ENCODE assay signal across 8 cellular contexts in genomic region chr19:54463531-54464043, GRCh38.
DNase-seq lines count a peak whose midpoint lies in the region; ATAC-seq lines count a peak whose summit lies in the region.

Gene LENG9, minus strand, starts transcription at chr19:54463778. Its CDS starts 252 bp downstream, at chr19:54463526.

- no peaks in the 10 kb centered on the region for H3K36me3 ChIP-seq in ACC112 (ENCODE audit: insufficient read depth, low read length)

- H3K27ac Mint-ChIP-seq in central memory CD8-positive, alpha-beta T cell (ENCODE audit: low read depth) = peak within 1 kb of the TSS; percentile 88

- no peaks in the 10 kb centered on the region for H3K27me3 ChIP-seq in ACC112 (ENCODE audit: insufficient read depth, low read length)

- DNase-seq in NCI-H2227 (lab: John Stamatoyannopoulos, UW; ENCODE audit: unreplicated experiment) = peak; percentile 89
- peak; percentile 87 for DNase-seq in central memory CD8-positive, alpha-beta T cell (ENCODE audit: low spot score in 2 of 2)
- peak; percentile 98 for DNase-seq in islet precursor cell
- DNase-seq in stimulated activated CD4-positive, alpha-beta T cell treated with anti-CD3 and anti-CD28 coated beads, Interleukin-12 subunit alpha, Interleukin-12 subunit beta, amount 100 ng/mL, for 4 hours = peak; percentile 93

- H3K79me2 ChIP-seq in ACC112 (ENCODE audit: control insufficient read depth, insufficient read depth, low read length, unreplicated experiment) = peaks cover 10% of the 10 kb centered on the region

- H3K9me3 Mint-ChIP-seq in central memory CD8-positive, alpha-beta T cell = no peaks in the 10 kb centered on the region

- peaks cover 4% of the 10 kb centered on the region for H3K27me3 Mint-ChIP-seq in central memory CD8-positive, alpha-beta T cell

- H2AFZ ChIP-seq in ACC112 (ENCODE audit: low read length, unreplicated experiment) = peak within 1 kb of the TSS; percentile 78

- peaks cover 42% of the 10 kb centered on the region for H3K4me1 Mint-ChIP-seq in central memory CD8-positive, alpha-beta T cell

- ATAC-seq in GM18873 (IDR thresholded peaks at IDR 0.05; ENCODE audit: low FRiP score, unreplicated experiment) (peak; percentile 55), HG03108 (IDR thresholded peaks at IDR 0.05; ENCODE audit: unreplicated experiment) (peak; percentile 42)
- ATAC-seq in activated CD4-positive, CD25-positive, alpha-beta regulatory T cell treated with anti-CD3 and anti-CD28 coated beads, Interleukin-2, amount 50 U/mL, for 24 hours = peak; percentile 66 to 67
- peak; percentile 64 for ATAC-seq in central memory CD8-positive, alpha-beta T cell (replicated peaks; ENCODE audit: extremely low read depth, poor library complexity, severe bottlenecking)

- peaks cover 48% of the 10 kb centered on the region for H3K36me3 Mint-ChIP-seq in central memory CD8-positive, alpha-beta T cell (ENCODE audit: insufficient read depth)

- peak within 1 kb of the TSS; percentile 86 for H3K4me3 Mint-ChIP-seq in central memory CD8-positive, alpha-beta T cell

- peaks cover 6% of the 10 kb centered on the region for H3K4me1 ChIP-seq in ACC112 (ENCODE audit: control insufficient read depth, insufficient read depth, low read length, unreplicated experiment)

- H3K4me3 ChIP-seq in ACC112 (ENCODE audit: low read depth, low read length) = peak within 1 kb of the TSS; percentile 80

- peak within 1 kb of the TSS; percentile 90 for H3K27ac ChIP-seq in ACC112 (ENCODE audit: low read depth, low read length)

Comparison
In these comparisons a context has a peak if more than half of its experiments do, and no peak if none do; other contexts are left out.
1. Peak in every context shown above with its lines: DNase-seq, ATAC-seq, H3K4me3 ChIP-seq and H3K27ac ChIP-seq.